In the genomic region with DNA sequence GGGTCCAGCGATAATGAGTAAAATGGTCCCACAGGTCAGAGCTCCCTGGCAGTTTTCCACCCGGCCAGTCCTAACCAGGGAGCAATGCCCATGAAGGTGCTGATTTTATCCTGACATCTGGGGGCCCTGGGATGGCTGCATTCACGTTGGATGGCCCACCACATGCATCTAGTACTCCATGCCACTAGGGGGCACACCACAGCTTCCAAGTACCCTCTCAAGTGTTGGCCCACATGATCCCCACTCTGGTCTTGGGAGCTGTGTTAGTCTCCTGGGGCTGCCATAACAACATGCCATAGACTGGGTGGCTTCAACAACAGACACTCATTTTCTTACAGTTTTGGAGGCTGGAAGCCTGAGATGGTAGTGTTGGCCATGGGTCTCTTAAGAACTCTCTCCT, we compare ENCODE assay signal across 8 cellular contexts.
DNase-seq lines count a peak whose midpoint lies in the region; ATAC-seq and TF ChIP-seq lines count a peak whose summit lies in the region.

No MANE protein-coding gene starts in this region.

- peak; percentile 49 for DNase-seq in activated naive CD4-positive, alpha-beta T cell treated with anti-CD3 and anti-CD28 coated beads for 36 hours
- no peak for DNase-seq in activated naive CD4-positive, alpha-beta T cell treated with Interleukin-2 at 50 U/mL for 16 hours
- DNase-seq in choroid plexus epithelial cell (ENCODE audit: low read depth) = no peak
- peak in 2 of 3 donors; percentile 23 to 31 for DNase-seq in stimulated activated CD4-positive, alpha-beta T cell treated with anti-CD3 and anti-CD28 coated beads, TNF-alpha, amount 100 ng/mL, for 48 hours (ENCODE audit: low read depth in 3 of 3)
- no peak for DNase-seq in NCI-H1694 treated with DMSO at 0.1 percent for 48 hours (lab: John Stamatoyannopoulos, UW)

- no peaks in the 10 kb centered on the region for H3K9me2 ChIP-seq in OCI-LY1 (ENCODE audit: low read depth, low read length)

- H3K9ac ChIP-seq in OCI-LY1 (ENCODE audit: low read length) = no peak overlapping the region

- CTCF ChIA-PET in activated naive CD4-positive, alpha-beta T cell treated with anti-CD3 and anti-CD28 coated beads for 36 hours (lab: Charles Lee) = interaction anchor here (0.8 to 6.3 kb wide), 21 partner anchors 10 to 791 kb away, joined by 3 to 83 read pairs (median 4); partner anchors contain the start of gene SLCO3A1

- H3K4me1 Mint-ChIP-seq in activated naive CD4-positive, alpha-beta T cell treated with anti-CD3 and anti-CD28 coated beads for 36 hours (ENCODE audit: low read depth) = peaks cover 22% of the 10 kb centered on the region

- no peak overlapping the region for H2AFZ ChIP-seq in OCI-LY1 (ENCODE audit: low read length)

- no peaks in the 10 kb centered on the region for H3K9me3 Mint-ChIP-seq in activated naive CD4-positive, alpha-beta T cell treated with anti-CD3 and anti-CD28 coated beads for 36 hours

- H3K27ac ChIP-seq in OCI-LY1 (ENCODE audit: low read depth, low read length, poor library complexity, severe bottlenecking) = no peak overlapping the region

- no peaks in the 10 kb centered on the region for H3K79me2 ChIP-seq in OCI-LY1 (ENCODE audit: insufficient read depth, low read length)

- intact Hi-C loops in activated naive CD4-positive, alpha-beta T cell treated with anti-CD3 and anti-CD28 coated beads for 36 hours (cut with micrococcal nuclease) = loop anchor here (5.0 to 10.0 kb wide), 2 partner anchors 552 to 1024 kb away; no protein-coding TSS in a partner anchor

- no peak overlapping the region for H3K4me2 ChIP-seq in OCI-LY1 (ENCODE audit: low read length)

- no peaks in the 10 kb centered on the region for H3K27me3 ChIP-seq in OCI-LY1 (ENCODE audit: insufficient read depth, low read length)

- H3K27ac Mint-ChIP-seq in activated naive CD4-positive, alpha-beta T cell treated with anti-CD3 and anti-CD28 coated beads for 36 hours = no peak overlapping the region

- no peaks in the 10 kb centered on the region for H3K9me3 ChIP-seq in OCI-LY1 (ENCODE audit: low read length)

- ATAC-seq in HG03159 (IDR thresholded peaks at IDR 0.05; ENCODE audit: unreplicated experiment) (no peak), GM18867 (IDR thresholded peaks at IDR 0.05; ENCODE audit: unreplicated experiment) (no peak)

- TF ChIP-seq CTCF in OCI-LY1 (IDR thresholded peaks at IDR 0.05; ENCODE audit: low read length) (peak; percentile 57), choroid plexus epithelial cell (conservative IDR thresholded peaks at IDR 0.05; ENCODE audit: low read depth, low read length) (peak; percentile 17)

- no peaks in the 10 kb centered on the region for H3K4me1 ChIP-seq in OCI-LY1 (ENCODE audit: insufficient read depth, low read length, severe bottlenecking)

- no peaks in the 10 kb centered on the region for H3K36me3 Mint-ChIP-seq in activated naive CD4-positive, alpha-beta T cell treated with anti-CD3 and anti-CD28 coated beads for 36 hours (ENCODE audit: low read depth)

- no peaks in the 10 kb centered on the region for H3K36me3 ChIP-seq in OCI-LY1 (ENCODE audit: insufficient read depth, low read length)

- no peaks in the 10 kb centered on the region for H4K20me1 ChIP-seq in OCI-LY1 (ENCODE audit: insufficient read depth, low read length)

- H3K4me3 ChIP-seq in OCI-LY1 (ENCODE audit: low read depth, low read length, poor library complexity, severe bottlenecking) = no peak overlapping the region
- H3K4me3 ChIP-seq in choroid plexus epithelial cell (ENCODE audit: low read depth, low read length) = no peak overlapping the region

- H3K4me3 Mint-ChIP-seq in activated naive CD4-positive, alpha-beta T cell treated with anti-CD3 and anti-CD28 coated beads for 36 hours = no peak overlapping the region

- no peaks in the 10 kb centered on the region for H3F3A ChIP-seq in OCI-LY1 (ENCODE audit: insufficient read depth, low read length)

- H3K27me3 Mint-ChIP-seq in activated naive CD4-positive, alpha-beta T cell treated with anti-CD3 and anti-CD28 coated beads for 36 hours (ENCODE audit: low read depth) = no peaks in the 10 kb centered on the region

Comparison
In these comparisons a context has a peak if more than half of its experiments do, and no peak if none do; other contexts are left out.
1. DNase-seq: peak in activated naive CD4-positive, alpha-beta T cell treated with anti-CD3 and anti-CD28 coated beads for 36 hours (single experiment) and stimulated activated CD4-positive, alpha-beta T cell treated with anti-CD3 and anti-CD28 coated beads, TNF-alpha, amount 100 ng/mL, for 48 hours (2 of 3); none in activated naive CD4-positive, alpha-beta T cell treated with Interleukin-2 at 50 U/mL for 16 hours (single experiment), choroid plexus epithelial cell (single experiment) and NCI-H1694 treated with DMSO at 0.1 percent for 48 hours (single experiment).